Comparison of ENCODE assay signal across 25 cellular contexts in genomic region chr3:58556761-58557181, GRCh38. TPM values are rescaled to one million over a fixed set of nuclear protein-coding genes. Genes with fewer than 3 reads are reported as not detected.
DNase-seq lines count a peak whose midpoint lies in the region; ATAC-seq and TF ChIP-seq lines count a peak whose summit lies in the region.
"Had no signal": no experiment of that assay in that cellular context is flagged by ENCODE, and none has a peak within 500 bp of the region (broad histone marks: within the 10 kb centered on the region; RNA-seq: fewer than 3 reads in every experiment).

No MANE protein-coding gene starts in this region.

- no peaks in the 10 kb centered on the region for H3K27me3 Mint-ChIP-seq in endodermal cell (ENCODE audit: insufficient read depth)
- no peaks in the 10 kb centered on the region for H3K27me3 Mint-ChIP-seq in osteocyte (ENCODE audit: unreplicated experiment)
- H3K27me3 Mint-ChIP-seq in CD4-positive, alpha-beta memory T cell = peaks cover 2 to 8% of the 10 kb centered on the region in 2 donors

- H3K36me3 Mint-ChIP-seq in endodermal cell (ENCODE audit: low read depth) (no peaks in the 10 kb centered on the region), osteocyte (ENCODE audit: unreplicated experiment) (no peaks in the 10 kb centered on the region)
- no peaks in the 10 kb centered on the region for H3K36me3 Mint-ChIP-seq in CD4-positive, alpha-beta memory T cell
- H3K36me3 Mint-ChIP-seq: activated naive CD4-positive, alpha-beta T cell treated with anti-CD3 and anti-CD28 coated beads, Interleukin-2, amount 50 U/mL, for 24 hours; CD14-positive monocyte had no signal

- H3K9ac ChIP-seq in endodermal cell (ENCODE audit: extremely low read depth, low read length, poor library complexity, severe bottlenecking) = no peak overlapping the region

- H3K27ac Mint-ChIP-seq in endodermal cell (no peak overlapping the region), osteocyte (ENCODE audit: unreplicated experiment) (no peak overlapping the region)
- no peak overlapping the region for H3K27ac Mint-ChIP-seq in CD4-positive, alpha-beta memory T cell
- H3K27ac Mint-ChIP-seq: activated naive CD4-positive, alpha-beta T cell treated with anti-CD3 and anti-CD28 coated beads, Interleukin-2, amount 50 U/mL, for 24 hours; CD14-positive monocyte had no signal

- H3K9me3 Mint-ChIP-seq in endodermal cell (peaks cover 24% of the 10 kb centered on the region), osteocyte (ENCODE audit: unreplicated experiment) (peaks cover 4% of the 10 kb centered on the region)
- peaks cover 0 to 6% (median 3%) of the 10 kb centered on the region in 8 donors for H3K9me3 Mint-ChIP-seq in CD4-positive, alpha-beta memory T cell
- H3K9me3 Mint-ChIP-seq: activated naive CD4-positive, alpha-beta T cell treated with anti-CD3 and anti-CD28 coated beads, Interleukin-2, amount 50 U/mL, for 24 hours had no signal

- peak; percentile 98 for DNase-seq in DMS 273 treated with DMSO at 0.1 percent for 48 hours (lab: John Stamatoyannopoulos, UW)
- DNase-seq in NCI-H524 (lab: John Stamatoyannopoulos, UW) = peak; percentile 98
- DNase-seq in endodermal cell = peak; percentile 63
- peak; percentile 63 for DNase-seq in osteocyte (ENCODE audit: extremely low spot score, unreplicated experiment)
- no peak for DNase-seq in CD1c-positive myeloid dendritic cell (ENCODE audit: extremely low spot score)
- no peak for DNase-seq in CD4-positive, alpha-beta memory T cell
- no peak for DNase-seq in nucleus accumbens (lab: John Stamatoyannopoulos, UW)
- DNase-seq: ACHN; activated CD4-positive, CD25-positive, alpha-beta regulatory T cell treated with anti-CD3 and anti-CD28 coated beads, Interleukin-2, amount 50 U/mL, for 72 hours; cerebellar nuclear complex; effector CD4-positive, alpha-beta T cell; erythroblast; gastrocnemius medialis; islet precursor cell; lower lobe of right lung; NCI-H1417; NCI-H774; sigmoid colon had no signal

- CTCF ChIA-PET in CD4-positive, alpha-beta memory T cell (lab: Charles Lee; ENCODE audit: partially characterized antibody) = interaction anchor here (1.4 to 5.8 kb wide), 2 partner anchors 11 to 15 kb away, joined by 5 to 54 read pairs; no protein-coding TSS in a partner anchor

- no peak overlapping the region for H3K27ac ChIP-seq in endodermal cell (ENCODE audit: low read depth, low read length)
- H3K27ac ChIP-seq in CD4-positive, alpha-beta memory T cell (ENCODE audit: low read depth, low read length) = no peak overlapping the region
- H3K27ac ChIP-seq: gastrocnemius medialis, lower lobe of right lung, pancreas had no signal

- ATAC-seq in HG03025 (IDR thresholded peaks at IDR 0.05; ENCODE audit: low FRiP score, unreplicated experiment) = no peak
- ATAC-seq: lower lobe of right lung, pancreas had no signal

- H3K27me3 ChIP-seq in endodermal cell (ENCODE audit: control insufficient read depth, insufficient read depth, low read length, poor library complexity, severe bottlenecking) = no peaks in the 10 kb centered on the region
- no peaks in the 10 kb centered on the region for H3K27me3 ChIP-seq in CD4-positive, alpha-beta memory T cell (ENCODE audit: insufficient read depth, low read length)
- H3K27me3 ChIP-seq: gastrocnemius medialis, pancreas, sigmoid colon had no signal

- POLR2A ChIA-PET in CD4-positive, alpha-beta memory T cell (lab: Charles Lee; ENCODE audit: partially characterized antibody) = no interaction called here

- H3K36me3 ChIP-seq in endodermal cell (ENCODE audit: control insufficient read depth, insufficient read depth, low read length) = no peaks in the 10 kb centered on the region
- H3K36me3 ChIP-seq in CD4-positive, alpha-beta memory T cell (ENCODE audit: insufficient read depth, low read length) = no peaks in the 10 kb centered on the region
- H3K36me3 ChIP-seq: gastrocnemius medialis, lower lobe of right lung, pancreas, sigmoid colon had no signal

- 85 to 91% methylated on average over 5 to 6 of the region's 6 CpGs for WGBS in endodermal cell (ENCODE audit: insufficient coverage in 1 of 2, insufficient read length in 1 of 2), 2 experiments

- no peak overlapping the region for H3K4me3 ChIP-seq in endodermal cell (ENCODE audit: low read length)
- no peak overlapping the region for H3K4me3 ChIP-seq in CD4-positive, alpha-beta memory T cell (ENCODE audit: low read length in 2 of 2)
- H3K4me3 ChIP-seq: gastrocnemius medialis, lower lobe of right lung, pancreas, sigmoid colon had no signal

- H3K4me1 ChIP-seq in endodermal cell (ENCODE audit: control insufficient read depth, insufficient read depth, low read length) = peaks cover 3% of the 10 kb centered on the region
- no peaks in the 10 kb centered on the region for H3K4me1 ChIP-seq in CD4-positive, alpha-beta memory T cell (ENCODE audit: insufficient read depth, low read length)
- H3K4me1 ChIP-seq: gastrocnemius medialis, lower lobe of right lung, pancreas had no signal

- H3K4me3 Mint-ChIP-seq in endodermal cell = no peak overlapping the region
- H3K4me3 Mint-ChIP-seq in osteocyte (ENCODE audit: unreplicated experiment) = no peak overlapping the region
- H3K4me3 Mint-ChIP-seq in CD4-positive, alpha-beta memory T cell = no peak overlapping the region
- H3K4me3 Mint-ChIP-seq: activated naive CD4-positive, alpha-beta T cell treated with anti-CD3 and anti-CD28 coated beads, Interleukin-2, amount 50 U/mL, for 24 hours; CD14-positive monocyte had no signal

- H3K9me3 ChIP-seq in endodermal cell (ENCODE audit: control insufficient read depth, low read length) = peaks cover 13% of the 10 kb centered on the region
- no peaks in the 10 kb centered on the region for H3K9me3 ChIP-seq in CD4-positive, alpha-beta memory T cell (ENCODE audit: control insufficient read depth in 1 of 2, low read length in 2 of 2)
- H3K9me3 ChIP-seq: gastrocnemius medialis, pancreas had no signal

- H3K4me1 Mint-ChIP-seq in endodermal cell (peaks cover 17% of the 10 kb centered on the region), osteocyte (ENCODE audit: unreplicated experiment) (peaks cover 10% of the 10 kb centered on the region)
- H3K4me1 Mint-ChIP-seq in CD4-positive, alpha-beta memory T cell = no peaks in the 10 kb centered on the region
- H3K4me1 Mint-ChIP-seq: activated naive CD4-positive, alpha-beta T cell treated with anti-CD3 and anti-CD28 coated beads, Interleukin-2, amount 50 U/mL, for 24 hours; CD14-positive monocyte had no signal

- intact Hi-C loops in CD4-positive, alpha-beta memory T cell (cut with micrococcal nuclease) = no loop called here

- TF ChIP-seq CTCF in endodermal cell (conservative IDR thresholded peaks at IDR 0.05) (no peak), osteocyte (IDR thresholded peaks at IDR 0.05) (no peak)

RNA-seq across cellular contexts. Expression of gene ACOX2, which starts 19.8 kb away (rescaled TPM):
- total RNA-seq in endodermal cell (1 to 10 TPM; 6.6 to 9.8 TPM), osteocyte (0.51 TPM in 1 of 2 replicates, not detected in the other)
- polyA plus RNA-seq in endodermal cell (2013, experiment 1 of 2) = 6.2 TPM
- 6.3 TPM for polyA plus RNA-seq in endodermal cell (2013, experiment 2 of 2)
- not detected for total RNA-seq in CD4-positive, alpha-beta memory T cell
- not detected for polyA plus RNA-seq in CD4-positive, alpha-beta memory T cell
- total RNA-seq: OCI-LY7 had no signal

RNA-seq across cellular contexts. Expression of gene FAM107A, which starts 20.4 kb away (rescaled TPM):
- total RNA-seq in endodermal cell (not detected), osteocyte (not detected in 2 replicates)
- 2.4 TPM for polyA plus RNA-seq in endodermal cell (2013, experiment 1 of 2)
- polyA plus RNA-seq in endodermal cell (2013, experiment 2 of 2) = 2.2 TPM
- total RNA-seq in CD4-positive, alpha-beta memory T cell = not detected
- polyA plus RNA-seq in CD4-positive, alpha-beta memory T cell = not detected
- total RNA-seq: G401, H4, OCI-LY7 had no signal
- polyA plus RNA-seq: CD14-positive monocyte had no signal

Comparison
In these comparisons a context has a peak if more than half of its experiments do, and no peak if none do; other contexts are left out.
1. DNase-seq: peak in DMS 273 treated with DMSO at 0.1 percent for 48 hours (single experiment), NCI-H524 (2 of 2), endodermal cell (single experiment) and osteocyte (single experiment); none in CD1c-positive myeloid dendritic cell (single experiment), CD4-positive, alpha-beta memory T cell (0 of 5) and nucleus accumbens (0 of 56).